In genomic region chr2:206422493-206422892, GRCh38 we compare ENCODE assay signal across 15 cellular contexts.
"Had no signal": no experiment of that assay in that cellular context is flagged by ENCODE, and none has a peak within 500 bp of the region (broad histone marks: within the 10 kb centered on the region; RNA-seq: fewer than 3 reads in every experiment).

No MANE protein-coding gene starts in this region.

- DNase-seq: activated CD4-positive, alpha-beta T cell treated with anti-CD3 and anti-CD28 coated beads, Interleukin-2, amount 10 ng/mL, durations not matched to agents 7 days and 5 days; activated CD4-positive, CD25-positive, alpha-beta regulatory T cell; activated CD8-positive, alpha-beta memory T cell treated with anti-CD3 and anti-CD28 coated beads for 24 hours; activated naive CD4-positive, alpha-beta T cell treated with anti-CD3 and anti-CD28 coated beads, Interleukin-2, amount 50 U/mL, for 16 hours; amygdala; mammary epithelial cell; natural killer cell; occipital lobe; SK-N-SH; stimulated activated CD4-positive, alpha-beta T cell treated with anti-CD3 and anti-CD28 coated beads, Interleukin-12 subunit alpha, Interleukin-12 subunit beta, amount 100 ng/mL, for 4 hours; stimulated activated naive CD4-positive, alpha-beta T cell; substantia nigra had no signal

- H3K4me2 ChIP-seq: SK-N-SH had no signal

- H3K4me1 ChIP-seq: prostate gland had no signal

- ATAC-seq: natural killer cell, sciatic nerve had no signal

- H3K9ac ChIP-seq: SK-N-SH had no signal

- H3K36me3 ChIP-seq: prostate gland had no signal

- H3K27ac ChIP-seq: prostate gland had no signal

- H3K9me3 ChIP-seq: prostate gland, SK-N-SH had no signal

- H3K4me3 ChIP-seq: prostate gland had no signal

- FAIRE-seq: bronchial epithelial cell had no signal
